23 cellular contexts compared by ENCODE assay signal in genomic region chr4:140113653-140114052, GRCh38. TPM values are rescaled to one million over a fixed set of nuclear protein-coding genes. Genes with fewer than 3 reads are reported as not detected.
DNase-seq lines count a peak whose midpoint lies in the region; ATAC-seq and TF ChIP-seq lines count a peak whose summit lies in the region.
"Had no signal": no experiment of that assay in that cellular context is flagged by ENCODE, and none has a peak within 500 bp of the region (broad histone marks: within the 10 kb centered on the region; RNA-seq: fewer than 3 reads in every experiment).

No MANE protein-coding gene starts in this region.

- H3K4me2 ChIP-seq in BLaER1 = peak overlapping the region; percentile 20
- H3K4me2 ChIP-seq: GM23338 had no signal

- no peaks in the 10 kb centered on the region for H3K27me3 ChIP-seq in BLaER1
- no peaks in the 10 kb centered on the region for H3K27me3 ChIP-seq in right lobe of liver
- no peaks in the 10 kb centered on the region for H3K27me3 ChIP-seq in upper lobe of right lung
- H3K27me3 ChIP-seq: BE2C had no signal

- peak; percentile 52 for ATAC-seq in GM21423 (IDR thresholded peaks at IDR 0.05; ENCODE audit: unreplicated experiment)
- peak; percentile 44 for ATAC-seq in HG03571 (IDR thresholded peaks at IDR 0.05; ENCODE audit: unreplicated experiment)
- ATAC-seq in right lobe of liver = peak; percentile 94 to 98 (median 96)
- ATAC-seq in upper lobe of right lung = no peak
- ATAC-seq in GM19455 (IDR thresholded peaks at IDR 0.05; ENCODE audit: unreplicated experiment) = no peak
- ATAC-seq: GM23338, HCT116, K562 had no signal

- 0 out of 2 replicates have a peak overlapping the region, but pooled peaks have one; percentile 12 for H3K27ac ChIP-seq in BLaER1
- peak overlapping the region in 1 of 3 donors; percentile 63 for H3K27ac ChIP-seq in right lobe of liver
- H3K27ac ChIP-seq in upper lobe of right lung = no peak overlapping the region
- H3K27ac ChIP-seq: RWPE1 had no signal

- TF ChIP-seq CTCF in right lobe of liver (IDR thresholded peaks at IDR 0.05) (no peak), upper lobe of right lung (IDR thresholded peaks at IDR 0.05) (no peak)

- WGBS in right lobe of liver (ENCODE audit: insufficient coverage, low coverage, low lambda C conversion rate, missing lambda C conversion rate) = 38% methylated on average over 1 of the region's 2 CpGs

- H3K4me3 ChIP-seq in BLaER1 (no peak overlapping the region), right lobe of liver (no peak overlapping the region), upper lobe of right lung (no peak overlapping the region)
- H3K4me3 ChIP-seq: GM23338, K562 had no signal

- H3K36me3 ChIP-seq in BLaER1 (peaks cover 13% of the 10 kb centered on the region; the same call in 1 of the 2 replicates), right lobe of liver (no peaks in the 10 kb centered on the region), upper lobe of right lung (no peaks in the 10 kb centered on the region)
- H3K36me3 ChIP-seq: BE2C had no signal

- H3K9me3 ChIP-seq in BLaER1 (0 out of 2 replicates have a peak, but pooled peaks cover 6% of the 10 kb centered on the region), right lobe of liver (no peaks in the 10 kb centered on the region), upper lobe of right lung (no peaks in the 10 kb centered on the region)
- H3K9me3 ChIP-seq: BE2C had no signal

- no peak overlapping the region for H3K9ac ChIP-seq in BLaER1

- no peaks in the 10 kb centered on the region for H4K20me1 ChIP-seq in BLaER1

- intact Hi-C loops in right lobe of liver (cut with DNase I) = no loop called here
- intact Hi-C loops in upper lobe of right lung (cut with DNase I) = no loop called here

- DNase-seq in right lobe of liver (peak in 1 of 3 donors; percentile 65), iPS-NIHi7 (ENCODE audit: extremely low spot score) (no peak), upper lobe of right lung (no peak)
- DNase-seq in effector CD4-positive, alpha-beta T cell = no peak
- DNase-seq: 8988T; BE2C; Calu3; CD4-positive, alpha-beta memory T cell; DMS53; MV-4-11; NCI-H1417; NCI-H1930; NCI-H2171; NCI-H446 treated with DMSO at 0.1 percent for 48 hours; NCI-H748 treated with DMSO at 0.1 percent for 48 hours had no signal

- H3K4me1 ChIP-seq in BLaER1 (peaks cover 72% of the 10 kb centered on the region), right lobe of liver (peaks cover 0 to 18% (median 6%) of the 10 kb centered on the region in 4 donors), upper lobe of right lung (no peaks in the 10 kb centered on the region)

- TF ChIP-seq POLR2A in right lobe of liver (IDR thresholded peaks at IDR 0.05) = no peak

RNA-seq across cellular contexts. Expression of gene MAML3, which starts 40.3 kb away (rescaled TPM):
- total RNA-seq in right lobe of liver (1 to 10 TPM; 2.6 to 7.8 (median 5.0) TPM), upper lobe of right lung (13.1 TPM)

Comparison
In these comparisons a context has a peak if more than half of its experiments do, and no peak if none do; other contexts are left out.
1. ATAC-seq: peak in GM21423 (single experiment), HG03571 (single experiment) and right lobe of liver (4 of 4); none in upper lobe of right lung (single experiment) and GM19455 (single experiment).